Comparison of ENCODE assay signal across 2 cellular contexts in genomic region chr2:68328901-68329300, GRCh38.
TF ChIP-seq lines count a peak whose summit lies in the region.

No MANE protein-coding gene starts in this region.

TF ChIP-seq in K562, 482 proteins besides CTCF, POLR2A, EP300 and RAD21:
- TF ChIP-seq ZZZ3 (IDR thresholded peaks at IDR 0.05) (no peak), TAF9B (IDR thresholded peaks at IDR 0.05; ENCODE audit: partially characterized antibody) (no peak), KAT8 (IDR thresholded peaks at IDR 0.05; ENCODE audit: low read depth) (no peak), NFATC3 (IDR thresholded peaks at IDR 0.05) (no peak), ZNF695 (CRISPR knock-in tag; IDR thresholded peaks at IDR 0.05) (no peak), ZBTB7A (IDR thresholded peaks at IDR 0.05; ENCODE audit: borderline replicate concordance, control insufficient read depth, low read depth, low read length) (no peak), JUNB (CRISPR knock-in tag; conservative IDR thresholded peaks at IDR 0.05) (no peak), RREB1 (CRISPR knock-in tag; IDR thresholded peaks at IDR 0.05) (no peak), ZNF324 (CRISPR knock-in tag; IDR thresholded peaks at IDR 0.05) (no peak), FOS (IDR thresholded peaks at IDR 0.05; ENCODE audit: extremely low read depth, insufficient read length) (no peak), ATF2 (CRISPR knock-in tag; IDR thresholded peaks at IDR 0.05) (no peak), ETV1 (tag; conservative IDR thresholded peaks at IDR 0.05; ENCODE audit: low read depth) (no peak), MEIS2 (IDR thresholded peaks at IDR 0.05; ENCODE audit: partially characterized antibody) (no peak), SRSF1 (IDR thresholded peaks at IDR 0.05; ENCODE audit: low read depth, low read length) (no peak), NR3C1 (CRISPR knock-in tag; IDR thresholded peaks at IDR 0.05) (no peak), HDAC8 (tag; IDR thresholded peaks at IDR 0.05) (no peak)

TF ChIP-seq in H1, 55 proteins besides CTCF, POLR2A, EP300 and RAD21:
- no peak for TF ChIP-seq NRF1 (IDR thresholded peaks at IDR 0.05; ENCODE audit: low read depth, low read length)
- no peak for TF ChIP-seq RXRA (IDR thresholded peaks at IDR 0.05; ENCODE audit: insufficient read depth, low read depth, low read length)
- TF ChIP-seq SIN3A (conservative IDR thresholded peaks at IDR 0.05 in 1 of 2, IDR thresholded peaks at IDR 0.05 in 1 of 2; ENCODE audit: low read depth in 1 of 2, low read length in 2 of 2) = no peak
- TF ChIP-seq ATF2 (IDR thresholded peaks at IDR 0.05; ENCODE audit: low read length) = no peak
- TF ChIP-seq CHD1 (IDR thresholded peaks at IDR 0.05; ENCODE audit: low read depth, low read length) = no peak
- TF ChIP-seq RBBP5 (IDR thresholded peaks at IDR 0.05; ENCODE audit: borderline replicate concordance, low read depth, low read length) = no peak
- TF ChIP-seq SP4 (IDR thresholded peaks at IDR 0.05; ENCODE audit: low read length) = no peak
- no peak for TF ChIP-seq JUND (IDR thresholded peaks at IDR 0.05; ENCODE audit: low read length)
- TF ChIP-seq USF2 (IDR thresholded peaks at IDR 0.05; ENCODE audit: low read length) = no peak
- TF ChIP-seq SP1 (IDR thresholded peaks at IDR 0.05; ENCODE audit: low read depth, low read length) = no peak
- TF ChIP-seq TAF1 (IDR thresholded peaks at IDR 0.05; ENCODE audit: low read depth, low read length) = no peak
- TF ChIP-seq KDM1A (IDR thresholded peaks at IDR 0.05; ENCODE audit: borderline replicate concordance, low read length) = no peak
- no peak for TF ChIP-seq CEBPB (IDR thresholded peaks at IDR 0.05; ENCODE audit: low read depth, low read length)
- no peak for TF ChIP-seq BCL11A (IDR thresholded peaks at IDR 0.05; ENCODE audit: low read depth in 2 of 2, low read length in 2 of 2)
- no peak for TF ChIP-seq JUN (IDR thresholded peaks at IDR 0.05; ENCODE audit: low read depth, low read length)
